Comparison of ENCODE assay signal across 13 cellular contexts in genomic region chr4:91502365-91502764, GRCh38.
A peak's percentile ranks its signal among the peaks of the same experiment; 100 is the strongest.
DNase-seq lines count a peak whose midpoint lies in the region; ATAC-seq and TF ChIP-seq lines count a peak whose summit lies in the region.
"Had no signal": no experiment of that assay in that cellular context is flagged by ENCODE, and none has a peak within 500 bp of the region (broad histone marks: within the 10 kb centered on the region; RNA-seq: fewer than 3 reads in every experiment).

No MANE protein-coding gene starts in this region.

- TF ChIP-seq POLR2A in gastroesophageal sphincter (IDR thresholded peaks at IDR 0.05), result no peak

- no peaks in the 10 kb centered on the region for H3K4me1 ChIP-seq in mesenchymal stem cell (ENCODE audit: control insufficient read depth, insufficient read depth, low read depth, low read length)
- H3K4me1 ChIP-seq in gastroesophageal sphincter, result no peaks in the 10 kb centered on the region

- H3K36me3 ChIP-seq in mesenchymal stem cell (ENCODE audit: control insufficient read depth in 1 of 2, insufficient read depth in 2 of 2, low read depth in 1 of 2, low read length in 2 of 2), result no peaks in the 10 kb centered on the region
- no peaks in the 10 kb centered on the region for H3K36me3 ChIP-seq in gastroesophageal sphincter
- H3K36me3 ChIP-seq: MG63, thoracic aorta had no signal

- no peak overlapping the region for H3K27ac ChIP-seq in mesenchymal stem cell (ENCODE audit: low read length, poor library complexity, severe bottlenecking)
- H3K27ac ChIP-seq in gastroesophageal sphincter, result no peak overlapping the region
- H3K27ac ChIP-seq: thoracic aorta had no signal

- no peak overlapping the region for H3K14ac ChIP-seq in mesenchymal stem cell (ENCODE audit: low read length in 2 of 2)

- H3K27me3 ChIP-seq in mesenchymal stem cell (ENCODE audit: control insufficient read depth in 1 of 2, insufficient read depth in 1 of 2, low read length in 2 of 2) (no peaks in the 10 kb centered on the region), gastroesophageal sphincter (no peaks in the 10 kb centered on the region)
- H3K27me3 ChIP-seq: MG63 had no signal

- no peak overlapping the region for H3K4me3 ChIP-seq in mesenchymal stem cell (ENCODE audit: insufficient read depth in 1 of 2, low read depth in 1 of 2, low read length in 2 of 2)
- no peak overlapping the region for H3K4me3 ChIP-seq in gastroesophageal sphincter
- H3K4me3 ChIP-seq: MG63, thoracic aorta had no signal

- H3K4me1 Mint-ChIP-seq in immature natural killer cell, result no peaks in the 10 kb centered on the region
- H3K4me1 Mint-ChIP-seq: central memory CD8-positive, alpha-beta T cell had no signal

- H3K4ac ChIP-seq in mesenchymal stem cell (ENCODE audit: low read depth in 1 of 2, low read length in 2 of 2), result no peak overlapping the region

- no peak overlapping the region for H3K18ac ChIP-seq in mesenchymal stem cell (ENCODE audit: low read depth in 1 of 2, low read length in 2 of 2)

- H3K9ac ChIP-seq in mesenchymal stem cell (ENCODE audit: low read length), result no peak overlapping the region

- H4K8ac ChIP-seq in mesenchymal stem cell (ENCODE audit: low read length), result no peak overlapping the region

- no peaks in the 10 kb centered on the region for H3K27me3 Mint-ChIP-seq in immature natural killer cell (ENCODE audit: low read depth in 3 of 3)
- H3K27me3 Mint-ChIP-seq: central memory CD8-positive, alpha-beta T cell had no signal

- H3K79me1 ChIP-seq in mesenchymal stem cell (replicated peaks; ENCODE audit: low read length, poor library complexity, severe bottlenecking), result no peaks in the 10 kb centered on the region

- H3K4me2 ChIP-seq in mesenchymal stem cell (ENCODE audit: low read length, poor library complexity, severe bottlenecking), result no peak overlapping the region

- no peak overlapping the region for H2BK5ac ChIP-seq in mesenchymal stem cell (ENCODE audit: low read depth, low read length, poor library complexity, severe bottlenecking)

- DNase-seq in HT1080 (ENCODE audit: low read depth), result peak; percentile 30
- DNase-seq in astrocyte of the hippocampus (ENCODE audit: low read depth, low spot score), result peak; percentile 32
- peak; percentile 4 for DNase-seq in mesenchymal stem cell
- DNase-seq in immature natural killer cell, result no peak
- DNase-seq in EL, result no peak
- DNase-seq: activated T-cell treated with anti-CD3 and anti-CD28 coated beads for 4 hours, foreskin melanocyte, MG63, retina had no signal

- no peak for ATAC-seq in gastroesophageal sphincter

- H3K23ac ChIP-seq in mesenchymal stem cell (ENCODE audit: low read length in 2 of 2), result no peak overlapping the region

- H2AK5ac ChIP-seq in mesenchymal stem cell (ENCODE audit: low read length, severe bottlenecking), result no peak overlapping the region

- peaks cover 5 to 24% (median 17%) of the 10 kb centered on the region in 6 donors for H3K9me3 Mint-ChIP-seq in immature natural killer cell

- no peak overlapping the region for H2BK15ac ChIP-seq in mesenchymal stem cell (ENCODE audit: low read depth, poor library complexity, severe bottlenecking)

- H3K4me3 Mint-ChIP-seq in immature natural killer cell, result no peak overlapping the region
- H3K4me3 Mint-ChIP-seq: central memory CD8-positive, alpha-beta T cell had no signal

- H3K9me3 ChIP-seq in mesenchymal stem cell (ENCODE audit: control insufficient read depth, low read length) (peaks cover 12% of the 10 kb centered on the region), gastroesophageal sphincter (no peaks in the 10 kb centered on the region)
- H3K9me3 ChIP-seq: MG63 had no signal

- H2BK12ac ChIP-seq in mesenchymal stem cell (ENCODE audit: low read length in 2 of 2), result no peak overlapping the region

- no peak for TF ChIP-seq EP300 in gastroesophageal sphincter (IDR thresholded peaks at IDR 0.05)

- H2BK120ac ChIP-seq in mesenchymal stem cell (ENCODE audit: low read depth, low read length), result no peak overlapping the region

- H4K91ac ChIP-seq in mesenchymal stem cell (ENCODE audit: low read length), result no peak overlapping the region

- H3K36me3 Mint-ChIP-seq in immature natural killer cell, result no peaks in the 10 kb centered on the region

- H3K27ac Mint-ChIP-seq in immature natural killer cell, result no peak overlapping the region

- peak; percentile 12; the same call in 1 of the 2 replicates for TF ChIP-seq CTCF in GM12874 (IDR thresholded peaks at IDR 0.05; ENCODE audit: insufficient read depth, low read depth, low read length)
- no peak for TF ChIP-seq CTCF in gastroesophageal sphincter (IDR thresholded peaks at IDR 0.05)

- no peak overlapping the region for H2AFZ ChIP-seq in mesenchymal stem cell (ENCODE audit: low read depth, low read length)

Comparison
In these comparisons a context has a peak if more than half of its experiments do, and no peak if none do; other contexts are left out.
1. DNase-seq: peak in HT1080 (single experiment), astrocyte of the hippocampus (single experiment) and mesenchymal stem cell (single experiment); none in immature natural killer cell (0 of 3) and EL (single experiment).